1 cellular context compared by ENCODE assay signal in the genomic region with DNA sequence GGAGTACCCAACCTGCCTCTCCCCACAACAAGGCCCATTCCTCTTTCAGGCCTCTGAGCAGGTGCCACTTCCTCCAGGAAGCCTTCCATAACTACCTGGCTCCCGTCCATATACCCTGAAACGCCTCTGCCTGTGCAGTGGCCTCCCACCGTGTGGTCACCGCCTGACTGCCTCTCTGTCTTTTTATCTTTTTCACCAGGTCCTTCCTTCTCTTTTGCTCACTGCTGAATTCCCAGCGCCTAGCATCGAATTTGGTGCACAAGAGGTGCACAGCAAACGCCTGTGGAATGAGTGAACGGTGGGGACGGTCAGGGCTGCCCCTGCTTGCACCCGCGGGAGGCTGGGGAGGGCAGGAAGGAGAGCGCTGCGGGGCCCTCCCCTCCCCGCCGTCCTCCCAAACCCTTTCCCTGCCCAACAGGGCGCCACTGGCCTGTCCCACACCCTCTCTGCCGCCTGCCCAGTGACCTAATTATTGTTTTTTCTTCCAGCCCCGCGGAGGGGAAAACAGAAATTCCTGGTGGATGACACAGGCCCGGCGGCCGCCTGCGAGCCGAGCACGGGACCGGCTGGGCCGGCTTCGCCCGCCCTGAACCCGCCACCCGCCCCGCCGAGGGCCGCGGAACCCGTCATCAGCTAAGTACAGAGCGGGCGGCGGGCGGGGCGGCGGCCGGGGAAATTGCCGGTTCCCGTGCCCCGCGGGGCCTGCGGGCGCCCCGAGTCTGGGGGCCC.
A peak's percentile ranks its signal among the peaks of the same experiment; 100 is the strongest.
TF ChIP-seq lines count a peak whose summit lies in the region.

No MANE protein-coding gene starts in this region.

TF ChIP-seq in K562, 482 proteins besides CTCF, POLR2A, EP300 and RAD21 (continued from another document and continues in another):
- TF ChIP-seq LEF1 (IDR thresholded peaks at IDR 0.05) = 0 out of 2 replicates have a peak, but pooled peaks have one; percentile 24
- no peak for TF ChIP-seq NCOA2 (IDR thresholded peaks at IDR 0.05; ENCODE audit: partially characterized antibody in 2 of 2)
- peak in 1 of 2 experiments; percentile 81; a peak in 2 of 4 replicates for TF ChIP-seq RCOR1 (IDR thresholded peaks at IDR 0.05; ENCODE audit: borderline replicate concordance in 1 of 2, low read depth in 2 of 2, low read length in 2 of 2)
- TF ChIP-seq NFATC3 (IDR thresholded peaks at IDR 0.05) = no peak
- TF ChIP-seq, protein P1, sequence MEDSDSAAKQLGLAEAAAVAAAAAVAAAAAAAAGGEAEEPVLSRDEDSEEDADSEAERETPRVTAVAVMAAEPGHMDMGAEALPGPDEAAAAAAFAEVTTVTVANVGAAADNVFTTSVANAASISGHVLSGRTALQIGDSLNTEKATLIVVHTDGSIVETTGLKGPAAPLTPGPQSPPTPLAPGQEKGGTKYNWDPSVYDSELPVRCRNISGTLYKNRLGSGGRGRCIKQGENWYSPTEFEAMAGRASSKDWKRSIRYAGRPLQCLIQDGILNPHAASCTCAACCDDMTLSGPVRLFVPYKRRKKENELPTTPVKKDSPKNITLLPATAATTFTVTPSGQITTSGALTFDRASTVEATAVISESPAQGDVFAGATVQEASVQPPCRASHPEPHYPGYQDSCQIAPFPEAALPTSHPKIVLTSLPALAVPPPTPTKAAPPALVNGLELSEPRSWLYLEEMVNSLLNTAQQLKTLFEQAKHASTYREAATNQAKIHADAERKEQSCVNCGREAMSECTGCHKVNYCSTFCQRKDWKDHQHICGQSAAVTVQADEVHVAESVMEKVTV (CRISPR knock-in tag; IDR thresholded peaks at IDR 0.05) = no peak
- TF ChIP-seq ARID1B (IDR thresholded peaks at IDR 0.05) = peak; percentile 67
- TF ChIP-seq CTBP1 (IDR thresholded peaks at IDR 0.05; ENCODE audit: borderline replicate concordance) = peak; percentile 54; the same call in 1 of the 2 replicates
- no peak for TF ChIP-seq TBP (optimal IDR thresholded peaks at IDR 0.05; ENCODE audit: low read depth, low read length)
- TF ChIP-seq, protein P2, sequence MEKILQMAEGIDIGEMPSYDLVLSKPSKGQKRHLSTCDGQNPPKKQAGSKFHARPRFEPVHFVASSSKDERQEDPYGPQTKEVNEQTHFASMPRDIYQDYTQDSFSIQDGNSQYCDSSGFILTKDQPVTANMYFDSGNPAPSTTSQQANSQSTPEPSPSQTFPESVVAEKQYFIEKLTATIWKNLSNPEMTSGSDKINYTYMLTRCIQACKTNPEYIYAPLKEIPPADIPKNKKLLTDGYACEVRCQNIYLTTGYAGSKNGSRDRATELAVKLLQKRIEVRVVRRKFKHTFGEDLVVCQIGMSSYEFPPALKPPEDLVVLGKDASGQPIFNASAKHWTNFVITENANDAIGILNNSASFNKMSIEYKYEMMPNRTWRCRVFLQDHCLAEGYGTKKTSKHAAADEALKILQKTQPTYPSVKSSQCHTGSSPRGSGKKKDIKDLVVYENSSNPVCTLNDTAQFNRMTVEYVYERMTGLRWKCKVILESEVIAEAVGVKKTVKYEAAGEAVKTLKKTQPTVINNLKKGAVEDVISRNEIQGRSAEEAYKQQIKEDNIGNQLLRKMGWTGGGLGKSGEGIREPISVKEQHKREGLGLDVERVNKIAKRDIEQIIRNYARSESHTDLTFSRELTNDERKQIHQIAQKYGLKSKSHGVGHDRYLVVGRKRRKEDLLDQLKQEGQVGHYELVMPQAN (IDR thresholded peaks at IDR 0.05; ENCODE audit: borderline replicate concordance) = 0 out of 2 replicates have a peak, but pooled peaks have one; percentile 32
- peak; percentile 98 for TF ChIP-seq BCOR (IDR thresholded peaks at IDR 0.05)
- peak; percentile 88 for TF ChIP-seq BHLHE40 (IDR thresholded peaks at IDR 0.05; ENCODE audit: low read length)
- peak in 1 of 2 experiments; percentile 79; a peak in 2 of 4 replicates for TF ChIP-seq TEAD1 (CRISPR knock-in tag; IDR thresholded peaks at IDR 0.05)
- peak; percentile 99 for TF ChIP-seq NFIC (IDR thresholded peaks at IDR 0.05)
- TF ChIP-seq PRPF4 (IDR thresholded peaks at IDR 0.05; ENCODE audit: insufficient read depth, low read depth, low read length, poor library complexity, severe bottlenecking) = no peak
- TF ChIP-seq, protein P3, sequence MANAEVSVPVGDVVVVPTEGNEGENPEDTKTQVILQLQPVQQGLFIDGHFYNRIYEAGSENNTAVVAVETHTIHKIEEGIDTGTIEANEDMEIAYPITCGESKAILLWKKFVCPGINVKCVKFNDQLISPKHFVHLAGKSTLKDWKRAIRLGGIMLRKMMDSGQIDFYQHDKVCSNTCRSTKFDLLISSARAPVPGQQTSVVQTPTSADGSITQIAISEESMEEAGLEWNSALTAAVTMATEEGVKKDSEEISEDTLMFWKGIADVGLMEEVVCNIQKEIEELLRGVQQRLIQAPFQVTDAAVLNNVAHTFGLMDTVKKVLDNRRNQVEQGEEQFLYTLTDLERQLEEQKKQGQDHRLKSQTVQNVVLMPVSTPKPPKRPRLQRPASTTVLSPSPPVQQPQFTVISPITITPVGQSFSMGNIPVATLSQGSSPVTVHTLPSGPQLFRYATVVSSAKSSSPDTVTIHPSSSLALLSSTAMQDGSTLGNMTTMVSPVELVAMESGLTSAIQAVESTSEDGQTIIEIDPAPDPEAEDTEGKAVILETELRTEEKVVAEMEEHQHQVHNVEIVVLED (CRISPR knock-in tag; IDR thresholded peaks at IDR 0.05) = no peak
- TF ChIP-seq DPF2 (IDR thresholded peaks at IDR 0.05) = peak; percentile 68
- peak; percentile 100 for TF ChIP-seq ZFP36 (IDR thresholded peaks at IDR 0.05; ENCODE audit: low read depth, low read length, partially characterized antibody)
- TF ChIP-seq ZFX (CRISPR knock-in tag; IDR thresholded peaks at IDR 0.05) = peak; percentile 71
- no peak for TF ChIP-seq SP2 (IDR thresholded peaks at IDR 0.05; ENCODE audit: extremely low read depth, low read depth, low read length, poor library complexity, severe bottlenecking)
- TF ChIP-seq ZNF263 (CRISPR knock-in tag; IDR thresholded peaks at IDR 0.05; ENCODE audit: borderline replicate concordance) = peak; percentile 76
- TF ChIP-seq EGR1 (conservative IDR thresholded peaks at IDR 0.05) = peak; percentile 43
- no peak for TF ChIP-seq CREBBP (IDR thresholded peaks at IDR 0.05; ENCODE audit: low read depth, low read length)
- peak; percentile 42; the same call in 1 of the 2 replicates for TF ChIP-seq ZKSCAN1 (IDR thresholded peaks at IDR 0.05; ENCODE audit: low read depth, low read length)
- no peak for TF ChIP-seq HSF4 (CRISPR knock-in tag; IDR thresholded peaks at IDR 0.05; ENCODE audit: borderline replicate concordance)
- TF ChIP-seq ZNF23 (CRISPR knock-in tag; IDR thresholded peaks at IDR 0.05) = no peak
- TF ChIP-seq NCOA6 (IDR thresholded peaks at IDR 0.05) = no peak
- TF ChIP-seq MIER1 (IDR thresholded peaks at IDR 0.05; ENCODE audit: low read depth) = no peak
- TF ChIP-seq, protein P4, sequence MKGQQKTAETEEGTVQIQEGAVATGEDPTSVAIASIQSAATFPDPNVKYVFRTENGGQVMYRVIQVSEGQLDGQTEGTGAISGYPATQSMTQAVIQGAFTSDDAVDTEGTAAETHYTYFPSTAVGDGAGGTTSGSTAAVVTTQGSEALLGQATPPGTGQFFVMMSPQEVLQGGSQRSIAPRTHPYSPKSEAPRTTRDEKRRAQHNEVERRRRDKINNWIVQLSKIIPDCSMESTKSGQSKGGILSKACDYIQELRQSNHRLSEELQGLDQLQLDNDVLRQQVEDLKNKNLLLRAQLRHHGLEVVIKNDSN (CRISPR knock-in tag; IDR thresholded peaks at IDR 0.05) = no peak
- TF ChIP-seq, protein P5, sequence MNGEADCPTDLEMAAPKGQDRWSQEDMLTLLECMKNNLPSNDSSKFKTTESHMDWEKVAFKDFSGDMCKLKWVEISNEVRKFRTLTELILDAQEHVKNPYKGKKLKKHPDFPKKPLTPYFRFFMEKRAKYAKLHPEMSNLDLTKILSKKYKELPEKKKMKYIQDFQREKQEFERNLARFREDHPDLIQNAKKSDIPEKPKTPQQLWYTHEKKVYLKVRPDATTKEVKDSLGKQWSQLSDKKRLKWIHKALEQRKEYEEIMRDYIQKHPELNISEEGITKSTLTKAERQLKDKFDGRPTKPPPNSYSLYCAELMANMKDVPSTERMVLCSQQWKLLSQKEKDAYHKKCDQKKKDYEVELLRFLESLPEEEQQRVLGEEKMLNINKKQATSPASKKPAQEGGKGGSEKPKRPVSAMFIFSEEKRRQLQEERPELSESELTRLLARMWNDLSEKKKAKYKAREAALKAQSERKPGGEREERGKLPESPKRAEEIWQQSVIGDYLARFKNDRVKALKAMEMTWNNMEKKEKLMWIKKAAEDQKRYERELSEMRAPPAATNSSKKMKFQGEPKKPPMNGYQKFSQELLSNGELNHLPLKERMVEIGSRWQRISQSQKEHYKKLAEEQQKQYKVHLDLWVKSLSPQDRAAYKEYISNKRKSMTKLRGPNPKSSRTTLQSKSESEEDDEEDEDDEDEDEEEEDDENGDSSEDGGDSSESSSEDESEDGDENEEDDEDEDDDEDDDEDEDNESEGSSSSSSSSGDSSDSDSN (IDR thresholded peaks at IDR 0.05; ENCODE audit: borderline replicate concordance in 1 of 2, low read depth in 2 of 2, low read length in 2 of 2) = peak; percentile 75 to 80; a peak in 1 of 4 replicates
- peak; percentile 13 for TF ChIP-seq NEUROD1 (IDR thresholded peaks at IDR 0.05; ENCODE audit: borderline replicate concordance, low read depth, low read length, partially characterized antibody)
- TF ChIP-seq, protein P6, sequence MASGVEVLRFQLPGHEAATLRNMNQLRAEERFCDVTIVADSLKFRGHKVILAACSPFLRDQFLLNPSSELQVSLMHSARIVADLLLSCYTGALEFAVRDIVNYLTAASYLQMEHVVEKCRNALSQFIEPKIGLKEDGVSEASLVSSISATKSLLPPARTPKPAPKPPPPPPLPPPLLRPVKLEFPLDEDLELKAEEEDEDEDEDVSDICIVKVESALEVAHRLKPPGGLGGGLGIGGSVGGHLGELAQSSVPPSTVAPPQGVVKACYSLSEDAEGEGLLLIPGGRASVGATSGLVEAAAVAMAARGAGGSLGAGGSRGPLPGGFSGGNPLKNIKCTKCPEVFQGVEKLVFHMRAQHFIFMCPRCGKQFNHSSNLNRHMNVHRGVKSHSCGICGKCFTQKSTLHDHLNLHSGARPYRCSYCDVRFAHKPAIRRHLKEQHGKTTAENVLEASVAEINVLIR (CRISPR knock-in tag; IDR thresholded peaks at IDR 0.05) = no peak
- TF ChIP-seq RBM25 (IDR thresholded peaks at IDR 0.05; ENCODE audit: low read depth, low read length, severe bottlenecking) = peak; percentile 69
- TF ChIP-seq FOSL1 (tag; conservative IDR thresholded peaks at IDR 0.05) = peak; percentile 71
- TF ChIP-seq, protein P7, sequence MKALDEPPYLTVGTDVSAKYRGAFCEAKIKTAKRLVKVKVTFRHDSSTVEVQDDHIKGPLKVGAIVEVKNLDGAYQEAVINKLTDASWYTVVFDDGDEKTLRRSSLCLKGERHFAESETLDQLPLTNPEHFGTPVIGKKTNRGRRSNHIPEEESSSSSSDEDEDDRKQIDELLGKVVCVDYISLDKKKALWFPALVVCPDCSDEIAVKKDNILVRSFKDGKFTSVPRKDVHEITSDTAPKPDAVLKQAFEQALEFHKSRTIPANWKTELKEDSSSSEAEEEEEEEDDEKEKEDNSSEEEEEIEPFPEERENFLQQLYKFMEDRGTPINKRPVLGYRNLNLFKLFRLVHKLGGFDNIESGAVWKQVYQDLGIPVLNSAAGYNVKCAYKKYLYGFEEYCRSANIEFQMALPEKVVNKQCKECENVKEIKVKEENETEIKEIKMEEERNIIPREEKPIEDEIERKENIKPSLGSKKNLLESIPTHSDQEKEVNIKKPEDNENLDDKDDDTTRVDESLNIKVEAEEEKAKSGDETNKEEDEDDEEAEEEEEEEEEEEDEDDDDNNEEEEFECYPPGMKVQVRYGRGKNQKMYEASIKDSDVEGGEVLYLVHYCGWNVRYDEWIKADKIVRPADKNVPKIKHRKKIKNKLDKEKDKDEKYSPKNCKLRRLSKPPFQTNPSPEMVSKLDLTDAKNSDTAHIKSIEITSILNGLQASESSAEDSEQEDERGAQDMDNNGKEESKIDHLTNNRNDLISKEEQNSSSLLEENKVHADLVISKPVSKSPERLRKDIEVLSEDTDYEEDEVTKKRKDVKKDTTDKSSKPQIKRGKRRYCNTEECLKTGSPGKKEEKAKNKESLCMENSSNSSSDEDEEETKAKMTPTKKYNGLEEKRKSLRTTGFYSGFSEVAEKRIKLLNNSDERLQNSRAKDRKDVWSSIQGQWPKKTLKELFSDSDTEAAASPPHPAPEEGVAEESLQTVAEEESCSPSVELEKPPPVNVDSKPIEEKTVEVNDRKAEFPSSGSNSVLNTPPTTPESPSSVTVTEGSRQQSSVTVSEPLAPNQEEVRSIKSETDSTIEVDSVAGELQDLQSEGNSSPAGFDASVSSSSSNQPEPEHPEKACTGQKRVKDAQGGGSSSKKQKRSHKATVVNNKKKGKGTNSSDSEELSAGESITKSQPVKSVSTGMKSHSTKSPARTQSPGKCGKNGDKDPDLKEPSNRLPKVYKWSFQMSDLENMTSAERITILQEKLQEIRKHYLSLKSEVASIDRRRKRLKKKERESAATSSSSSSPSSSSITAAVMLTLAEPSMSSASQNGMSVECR (CRISPR knock-in tag; IDR thresholded peaks at IDR 0.05) = 0 out of 2 replicates have a peak, but pooled peaks have one; percentile 29
- peak in 1 of 2 experiments; percentile 63; a peak in 1 of 4 replicates for TF ChIP-seq ARNT (IDR thresholded peaks at IDR 0.05)
- TF ChIP-seq TAL1 (IDR thresholded peaks at IDR 0.05) = peak; percentile 35; the same call in 1 of the 2 replicates
- peak; percentile 72 to 94 for TF ChIP-seq KDM1A (IDR thresholded peaks at IDR 0.05)
- TF ChIP-seq PURB (CRISPR knock-in tag; IDR thresholded peaks at IDR 0.05; ENCODE audit: low read depth) = no peak
- peak; percentile 17; the same call in 1 of the 2 replicates for TF ChIP-seq JUN (IDR thresholded peaks at IDR 0.05; ENCODE audit: borderline replicate concordance, low read depth, low read length)
- no peak for TF ChIP-seq JUN (CRISPR knock-in tag; IDR thresholded peaks at IDR 0.05; ENCODE audit: borderline replicate concordance)
- TF ChIP-seq CBX2 (IDR thresholded peaks at IDR 0.05; ENCODE audit: insufficient read depth, low read length, poor library complexity, severe bottlenecking) = no peak
- TF ChIP-seq SMARCA4 (IDR thresholded peaks at IDR 0.05) = no peak
- TF ChIP-seq U2AF2 (optimal IDR thresholded peaks at IDR 0.05; ENCODE audit: low read depth, low read length) = no peak
- TF ChIP-seq, protein P8, sequence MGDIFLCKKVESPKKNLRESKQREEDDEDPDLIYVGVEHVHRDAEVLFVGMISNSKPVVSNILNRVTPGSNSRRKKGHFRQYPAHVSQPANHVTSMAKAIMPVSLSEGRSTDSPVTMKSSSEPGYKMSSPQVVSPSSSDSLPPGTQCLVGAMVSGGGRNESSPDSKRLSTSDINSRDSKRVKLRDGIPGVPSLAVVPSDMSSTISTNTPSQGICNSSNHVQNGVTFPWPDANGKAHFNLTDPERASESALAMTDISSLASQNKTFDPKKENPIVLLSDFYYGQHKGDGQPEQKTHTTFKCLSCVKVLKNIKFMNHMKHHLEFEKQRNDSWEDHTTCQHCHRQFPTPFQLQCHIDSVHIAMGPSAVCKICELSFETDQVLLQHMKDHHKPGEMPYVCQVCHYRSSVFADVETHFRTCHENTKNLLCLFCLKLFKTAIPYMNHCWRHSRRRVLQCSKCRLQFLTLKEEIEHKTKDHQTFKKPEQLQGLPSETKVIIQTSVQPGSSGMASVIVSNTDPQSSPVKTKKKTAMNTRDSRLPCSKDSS (IDR thresholded peaks at IDR 0.05; ENCODE audit: low read depth, partially characterized antibody) = no peak
- TF ChIP-seq, protein P9, sequence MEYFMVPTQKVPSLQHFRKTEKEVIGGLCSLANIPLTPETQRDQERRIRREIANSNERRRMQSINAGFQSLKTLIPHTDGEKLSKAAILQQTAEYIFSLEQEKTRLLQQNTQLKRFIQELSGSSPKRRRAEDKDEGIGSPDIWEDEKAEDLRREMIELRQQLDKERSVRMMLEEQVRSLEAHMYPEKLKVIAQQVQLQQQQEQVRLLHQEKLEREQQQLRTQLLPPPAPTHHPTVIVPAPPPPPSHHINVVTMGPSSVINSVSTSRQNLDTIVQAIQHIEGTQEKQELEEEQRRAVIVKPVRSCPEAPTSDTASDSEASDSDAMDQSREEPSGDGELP (CRISPR knock-in tag; IDR thresholded peaks at IDR 0.05; ENCODE audit: borderline replicate concordance) = 0 out of 2 replicates have a peak, but pooled peaks have one; percentile 21
